1 cellular context compared by ENCODE assay signal in the genomic region with DNA sequence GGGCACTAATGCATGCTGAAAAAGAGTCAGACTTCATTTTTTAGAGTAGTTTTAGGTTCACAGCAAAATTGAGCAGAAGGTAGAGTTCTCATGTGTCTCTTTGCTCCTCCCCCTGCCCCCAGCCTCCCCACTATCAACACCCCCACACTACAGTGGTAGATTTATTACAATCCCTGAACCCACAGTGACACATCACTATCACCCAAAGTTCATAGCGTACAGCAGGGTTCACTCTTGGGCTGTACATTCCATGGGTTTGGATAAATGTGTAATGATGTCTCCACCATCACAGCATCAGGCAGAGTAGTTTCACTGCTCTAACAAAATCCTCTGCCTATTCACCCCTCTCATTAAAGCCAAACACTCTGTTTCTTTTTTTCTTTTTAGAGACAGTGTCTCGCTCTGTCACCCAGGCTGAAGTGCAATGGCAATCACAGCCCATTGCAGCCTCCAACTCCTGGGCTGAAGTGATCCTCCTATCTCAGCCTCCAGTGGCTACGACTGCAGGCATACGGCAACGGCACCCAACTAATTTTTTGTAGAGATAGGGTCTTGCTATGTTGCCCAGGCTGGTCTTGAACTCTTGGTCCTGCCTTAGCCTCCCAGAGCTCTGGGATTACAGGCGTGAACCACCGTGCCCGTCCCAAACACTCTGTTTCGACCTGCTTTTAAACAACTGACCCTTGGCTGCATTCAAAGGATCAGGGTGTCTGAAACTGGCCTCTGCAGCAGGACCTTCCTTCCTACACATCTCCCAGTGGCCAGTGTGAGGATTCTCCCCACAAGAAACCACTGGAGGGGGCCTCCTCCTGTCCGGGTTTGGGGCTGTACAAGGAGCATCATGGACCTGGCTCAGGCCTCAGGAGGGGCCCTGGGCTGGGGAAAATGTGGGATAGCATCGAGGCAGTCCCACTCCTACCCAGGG.
TF ChIP-seq lines count a peak whose summit lies in the region.

No MANE protein-coding gene starts in this region.

TF ChIP-seq in K562, 482 proteins besides CTCF, POLR2A, EP300 and RAD21 (continued from another document):
- TF ChIP-seq ZNF778 (CRISPR knock-in tag; IDR thresholded peaks at IDR 0.05): no peak
- no peak for TF ChIP-seq PTBP1 (IDR thresholded peaks at IDR 0.05; ENCODE audit: low read depth, low read length)
- no peak for TF ChIP-seq TGIF2 (CRISPR knock-in tag; IDR thresholded peaks at IDR 0.05)
- no peak for TF ChIP-seq NR4A1 (CRISPR knock-in tag; IDR thresholded peaks at IDR 0.05)
- no peak for TF ChIP-seq NR4A1 (tag; IDR thresholded peaks at IDR 0.05)
- TF ChIP-seq L3MBTL2 (IDR thresholded peaks at IDR 0.05): no peak
- no peak for TF ChIP-seq ZNF586 (CRISPR knock-in tag; conservative IDR thresholded peaks at IDR 0.05)
- TF ChIP-seq, protein P1, sequence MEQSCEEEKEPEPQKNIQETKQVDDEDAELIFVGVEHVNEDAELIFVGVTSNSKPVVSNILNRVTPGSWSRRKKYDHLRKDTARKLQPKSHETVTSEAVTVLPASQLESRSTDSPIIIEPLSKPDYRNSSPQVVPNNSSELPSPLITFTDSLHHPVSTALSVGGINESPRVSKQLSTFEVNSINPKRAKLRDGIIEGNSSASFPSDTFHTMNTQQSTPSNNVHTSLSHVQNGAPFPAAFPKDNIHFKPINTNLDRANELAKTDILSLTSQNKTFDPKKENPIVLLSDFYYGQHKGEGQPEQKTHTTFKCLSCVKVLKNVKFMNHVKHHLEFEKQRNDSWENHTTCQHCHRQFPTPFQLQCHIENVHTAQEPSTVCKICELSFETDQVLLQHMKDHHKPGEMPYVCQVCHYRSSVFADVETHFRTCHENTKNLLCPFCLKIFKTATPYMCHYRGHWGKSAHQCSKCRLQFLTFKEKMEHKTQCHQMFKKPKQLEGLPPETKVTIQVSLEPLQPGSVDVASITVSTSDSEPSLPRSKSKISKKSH (CRISPR knock-in tag; IDR thresholded peaks at IDR 0.05): no peak
- TF ChIP-seq ZNF175 (CRISPR knock-in tag; IDR thresholded peaks at IDR 0.05; ENCODE audit: low read depth): 0 out of 2 replicates have a peak, but pooled peaks have one; percentile 37
- no peak for TF ChIP-seq IRF2 (CRISPR knock-in tag; IDR thresholded peaks at IDR 0.05)
- TF ChIP-seq HNRNPUL1 (IDR thresholded peaks at IDR 0.05; ENCODE audit: low read length): no peak
- no peak for TF ChIP-seq BRF1 (IDR thresholded peaks at IDR 0.05; ENCODE audit: borderline replicate concordance, extremely low read depth, insufficient read length)
- TF ChIP-seq, protein P2, sequence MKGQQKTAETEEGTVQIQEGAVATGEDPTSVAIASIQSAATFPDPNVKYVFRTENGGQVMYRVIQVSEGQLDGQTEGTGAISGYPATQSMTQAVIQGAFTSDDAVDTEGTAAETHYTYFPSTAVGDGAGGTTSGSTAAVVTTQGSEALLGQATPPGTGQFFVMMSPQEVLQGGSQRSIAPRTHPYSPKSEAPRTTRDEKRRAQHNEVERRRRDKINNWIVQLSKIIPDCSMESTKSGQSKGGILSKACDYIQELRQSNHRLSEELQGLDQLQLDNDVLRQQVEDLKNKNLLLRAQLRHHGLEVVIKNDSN (CRISPR knock-in tag; IDR thresholded peaks at IDR 0.05): peak; percentile 11; the same call in 1 of the 2 replicates
- no peak for TF ChIP-seq ZNF717 (CRISPR knock-in tag; IDR thresholded peaks at IDR 0.05)
- TF ChIP-seq, protein P3, sequence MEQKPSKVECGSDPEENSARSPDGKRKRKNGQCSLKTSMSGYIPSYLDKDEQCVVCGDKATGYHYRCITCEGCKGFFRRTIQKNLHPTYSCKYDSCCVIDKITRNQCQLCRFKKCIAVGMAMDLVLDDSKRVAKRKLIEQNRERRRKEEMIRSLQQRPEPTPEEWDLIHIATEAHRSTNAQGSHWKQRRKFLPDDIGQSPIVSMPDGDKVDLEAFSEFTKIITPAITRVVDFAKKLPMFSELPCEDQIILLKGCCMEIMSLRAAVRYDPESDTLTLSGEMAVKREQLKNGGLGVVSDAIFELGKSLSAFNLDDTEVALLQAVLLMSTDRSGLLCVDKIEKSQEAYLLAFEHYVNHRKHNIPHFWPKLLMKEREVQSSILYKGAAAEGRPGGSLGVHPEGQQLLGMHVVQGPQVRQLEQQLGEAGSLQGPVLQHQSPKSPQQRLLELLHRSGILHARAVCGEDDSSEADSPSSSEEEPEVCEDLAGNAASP (IDR thresholded peaks at IDR 0.05): no peak
- TF ChIP-seq, protein P4, sequence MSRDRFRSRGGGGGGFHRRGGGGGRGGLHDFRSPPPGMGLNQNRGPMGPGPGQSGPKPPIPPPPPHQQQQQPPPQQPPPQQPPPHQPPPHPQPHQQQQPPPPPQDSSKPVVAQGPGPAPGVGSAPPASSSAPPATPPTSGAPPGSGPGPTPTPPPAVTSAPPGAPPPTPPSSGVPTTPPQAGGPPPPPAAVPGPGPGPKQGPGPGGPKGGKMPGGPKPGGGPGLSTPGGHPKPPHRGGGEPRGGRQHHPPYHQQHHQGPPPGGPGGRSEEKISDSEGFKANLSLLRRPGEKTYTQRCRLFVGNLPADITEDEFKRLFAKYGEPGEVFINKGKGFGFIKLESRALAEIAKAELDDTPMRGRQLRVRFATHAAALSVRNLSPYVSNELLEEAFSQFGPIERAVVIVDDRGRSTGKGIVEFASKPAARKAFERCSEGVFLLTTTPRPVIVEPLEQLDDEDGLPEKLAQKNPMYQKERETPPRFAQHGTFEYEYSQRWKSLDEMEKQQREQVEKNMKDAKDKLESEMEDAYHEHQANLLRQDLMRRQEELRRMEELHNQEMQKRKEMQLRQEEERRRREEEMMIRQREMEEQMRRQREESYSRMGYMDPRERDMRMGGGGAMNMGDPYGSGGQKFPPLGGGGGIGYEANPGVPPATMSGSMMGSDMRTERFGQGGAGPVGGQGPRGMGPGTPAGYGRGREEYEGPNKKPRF (IDR thresholded peaks at IDR 0.05; ENCODE audit: low read depth, low read length): no peak
- TF ChIP-seq, protein P5, sequence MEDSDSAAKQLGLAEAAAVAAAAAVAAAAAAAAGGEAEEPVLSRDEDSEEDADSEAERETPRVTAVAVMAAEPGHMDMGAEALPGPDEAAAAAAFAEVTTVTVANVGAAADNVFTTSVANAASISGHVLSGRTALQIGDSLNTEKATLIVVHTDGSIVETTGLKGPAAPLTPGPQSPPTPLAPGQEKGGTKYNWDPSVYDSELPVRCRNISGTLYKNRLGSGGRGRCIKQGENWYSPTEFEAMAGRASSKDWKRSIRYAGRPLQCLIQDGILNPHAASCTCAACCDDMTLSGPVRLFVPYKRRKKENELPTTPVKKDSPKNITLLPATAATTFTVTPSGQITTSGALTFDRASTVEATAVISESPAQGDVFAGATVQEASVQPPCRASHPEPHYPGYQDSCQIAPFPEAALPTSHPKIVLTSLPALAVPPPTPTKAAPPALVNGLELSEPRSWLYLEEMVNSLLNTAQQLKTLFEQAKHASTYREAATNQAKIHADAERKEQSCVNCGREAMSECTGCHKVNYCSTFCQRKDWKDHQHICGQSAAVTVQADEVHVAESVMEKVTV (CRISPR knock-in tag; IDR thresholded peaks at IDR 0.05): peak; percentile 55; the same call in 1 of the 2 replicates
- no peak for TF ChIP-seq ZNF174 (CRISPR knock-in tag; IDR thresholded peaks at IDR 0.05)
- TF ChIP-seq TEAD4 (IDR thresholded peaks at IDR 0.05; ENCODE audit: low read length): peak; percentile 57
- no peak for TF ChIP-seq TEAD4 (CRISPR knock-in tag; IDR thresholded peaks at IDR 0.05; ENCODE audit: borderline replicate concordance)
- 0 out of 2 replicates have a peak, but pooled peaks have one; percentile 20 for TF ChIP-seq ZNF316 (IDR thresholded peaks at IDR 0.05)
- TF ChIP-seq HDAC1 (IDR thresholded peaks at IDR 0.05): no peak
- TF ChIP-seq FOXJ2 (tag; IDR thresholded peaks at IDR 0.05): no peak
- no peak for TF ChIP-seq CCNT2 (IDR thresholded peaks at IDR 0.05; ENCODE audit: borderline replicate concordance, extremely low read depth, insufficient read length, low read depth, low read length)
- TF ChIP-seq, protein P6, sequence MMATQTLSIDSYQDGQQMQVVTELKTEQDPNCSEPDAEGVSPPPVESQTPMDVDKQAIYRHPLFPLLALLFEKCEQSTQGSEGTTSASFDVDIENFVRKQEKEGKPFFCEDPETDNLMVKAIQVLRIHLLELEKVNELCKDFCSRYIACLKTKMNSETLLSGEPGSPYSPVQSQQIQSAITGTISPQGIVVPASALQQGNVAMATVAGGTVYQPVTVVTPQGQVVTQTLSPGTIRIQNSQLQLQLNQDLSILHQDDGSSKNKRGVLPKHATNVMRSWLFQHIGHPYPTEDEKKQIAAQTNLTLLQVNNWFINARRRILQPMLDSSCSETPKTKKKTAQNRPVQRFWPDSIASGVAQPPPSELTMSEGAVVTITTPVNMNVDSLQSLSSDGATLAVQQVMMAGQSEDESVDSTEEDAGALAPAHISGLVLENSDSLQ (IDR thresholded peaks at IDR 0.05): peak; percentile 79
- TF ChIP-seq CXXC5 (CRISPR knock-in tag; IDR thresholded peaks at IDR 0.05): no peak
- TF ChIP-seq EGR1 (conservative IDR thresholded peaks at IDR 0.05): peak; percentile 85
- TF ChIP-seq ZNF79 (CRISPR knock-in tag; IDR thresholded peaks at IDR 0.05; ENCODE audit: low read depth): no peak
- TF ChIP-seq, protein P7, sequence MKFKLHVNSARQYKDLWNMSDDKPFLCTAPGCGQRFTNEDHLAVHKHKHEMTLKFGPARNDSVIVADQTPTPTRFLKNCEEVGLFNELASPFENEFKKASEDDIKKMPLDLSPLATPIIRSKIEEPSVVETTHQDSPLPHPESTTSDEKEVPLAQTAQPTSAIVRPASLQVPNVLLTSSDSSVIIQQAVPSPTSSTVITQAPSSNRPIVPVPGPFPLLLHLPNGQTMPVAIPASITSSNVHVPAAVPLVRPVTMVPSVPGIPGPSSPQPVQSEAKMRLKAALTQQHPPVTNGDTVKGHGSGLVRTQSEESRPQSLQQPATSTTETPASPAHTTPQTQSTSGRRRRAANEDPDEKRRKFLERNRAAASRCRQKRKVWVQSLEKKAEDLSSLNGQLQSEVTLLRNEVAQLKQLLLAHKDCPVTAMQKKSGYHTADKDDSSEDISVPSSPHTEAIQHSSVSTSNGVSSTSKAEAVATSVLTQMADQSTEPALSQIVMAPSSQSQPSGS (CRISPR knock-in tag; IDR thresholded peaks at IDR 0.05): no peak
- TF ChIP-seq, protein P8, sequence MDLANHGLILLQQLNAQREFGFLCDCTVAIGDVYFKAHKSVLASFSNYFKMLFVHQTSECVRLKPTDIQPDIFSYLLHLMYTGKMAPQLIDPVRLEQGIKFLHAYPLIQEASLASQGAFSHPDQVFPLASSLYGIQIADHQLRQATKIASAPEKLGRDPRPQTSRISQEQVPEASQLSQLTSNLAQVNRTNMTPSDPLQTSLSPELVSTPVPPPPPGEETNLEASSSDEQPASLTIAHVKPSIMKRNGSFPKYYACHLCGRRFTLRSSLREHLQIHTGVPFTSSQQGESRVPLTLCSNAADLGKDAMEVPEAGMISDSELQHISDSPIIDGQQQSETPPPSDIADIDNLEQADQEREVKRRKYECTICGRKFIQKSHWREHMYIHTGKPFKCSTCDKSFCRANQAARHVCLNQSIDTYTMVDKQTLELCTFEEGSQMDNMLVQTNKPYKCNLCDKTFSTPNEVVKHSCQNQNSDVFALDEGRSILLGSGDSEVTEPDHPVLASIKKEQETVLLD (IDR thresholded peaks at IDR 0.05): no peak
TF ChIP-seq in K562: peak in this region for 45.
